ENCODE assay signal across 4 cellular contexts in the genomic region with DNA sequence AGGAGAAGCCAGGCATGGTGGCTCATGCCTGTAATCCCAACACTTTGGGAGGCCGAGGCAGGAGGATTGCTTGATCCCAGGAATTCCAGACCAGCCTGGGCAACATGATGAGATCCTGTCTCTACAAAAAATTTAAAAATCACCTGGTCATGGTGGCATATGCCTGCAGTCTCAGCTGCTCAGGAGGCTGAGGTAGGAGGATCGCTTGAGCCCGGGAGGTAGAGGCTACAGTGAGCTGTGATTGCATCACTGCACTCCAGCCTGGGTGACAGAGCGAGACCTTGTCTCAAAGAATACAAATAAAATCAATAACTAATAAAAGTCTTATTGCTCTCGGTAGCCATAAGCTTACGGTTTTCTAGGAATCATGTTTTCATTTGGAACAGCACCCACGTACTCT. TPM values are rescaled to one million over a fixed set of nuclear protein-coding genes. Genes with fewer than 3 reads are reported as not detected.
DNase-seq lines count a peak whose midpoint lies in the region; ATAC-seq, FAIRE-seq and TF ChIP-seq lines count a peak whose summit lies in the region.
"Not testable (repeated sequence)": the region's sequence is repeated elsewhere in the genome, so short reads cannot be mapped to it uniquely, and the experiment has no call there.

No MANE protein-coding gene starts in this region.

- H3K9ac ChIP-seq in IMR-90 (ENCODE audit: low read depth, low read length); K562 (ENCODE audit: insufficient read depth in 1 of 2, low read depth in 2 of 2, low read length in 2 of 2); HepG2 (ENCODE audit: insufficient read depth, low read depth, low read length): not testable (repeated sequence)

- intact Hi-C loops in IMR-90 (cut with micrococcal nuclease); K562 (cut with micrococcal nuclease); HepG2 (cut with micrococcal nuclease; ENCODE audit: unreplicated experiment): not testable (repeated sequence)

- not testable (repeated sequence) for H3K4me1 ChIP-seq in IMR-90 (ENCODE audit: control insufficient read depth, insufficient read depth, low read length); K562 (replicated peaks in 1 of 2; ENCODE audit: control insufficient read depth in 2 of 2, insufficient read depth in 2 of 2, low read length in 2 of 2); HepG2 (ENCODE audit: insufficient read depth, low read length)

- not testable (repeated sequence) for H3K36me3 ChIP-seq in IMR-90 (ENCODE audit: control insufficient read depth, insufficient read depth, low read length); K562 (ENCODE audit: control insufficient read depth, insufficient read depth, low read length); HepG2 (replicated peaks in 1 of 2; ENCODE audit: control insufficient read depth in 1 of 2, insufficient read depth in 2 of 2, low read length in 2 of 2)

- not testable (repeated sequence) for H4K91ac ChIP-seq in IMR-90 (ENCODE audit: insufficient read depth, low read depth, low read length)

- not testable (repeated sequence) for H3K23ac ChIP-seq in IMR-90 (ENCODE audit: low read depth, low read length)

- H4K5ac ChIP-seq in IMR-90 (ENCODE audit: low read depth, low read length): not testable (repeated sequence)

- WGBS in IMR-90 (ENCODE audit: extremely low coverage in 2 of 2, insufficient read length in 1 of 2), 2 experiments: 84% methylated on average over 5 of the region's 7 CpGs; no CpG with 5 or more reads in 1 of the 2 experiments
- WGBS in K562 (ENCODE audit: insufficient coverage, low coverage, missing lambda C conversion rate): 4% methylated on average over 7 of the region's 7 CpGs
- 25% methylated on average over 7 of the region's 7 CpGs for WGBS in HepG2 (ENCODE audit: low lambda C conversion rate)

- not testable (repeated sequence) for H3K79me1 ChIP-seq in IMR-90 (ENCODE audit: low read depth in 1 of 2, low read length in 2 of 2)

- not testable (repeated sequence) for H3K18ac ChIP-seq in IMR-90 (ENCODE audit: low read depth, low read length)

- H3K4ac ChIP-seq in IMR-90 (ENCODE audit: low read depth, low read length): peak overlapping the region; percentile 62

- H2BK15ac ChIP-seq in IMR-90 (ENCODE audit: low read depth, low read length): not testable (repeated sequence)

- H3K4me2 ChIP-seq in IMR-90 (ENCODE audit: low read depth, low read length); K562 (ENCODE audit: insufficient read depth, low read length): not testable (repeated sequence)
- peak overlapping the region; percentile 8; the same call in 1 of the 2 replicates for H3K4me2 ChIP-seq in HepG2 (ENCODE audit: low read depth, low read length)

- DNase-seq in IMR-90; T-helper 17 cell; K562 (ENCODE audit: extremely low read depth in 1 of 4, low spot score in 3 of 4); HepG2 (ENCODE audit: low spot score): not testable (repeated sequence)

- H3K4me1 Mint-ChIP-seq in T-helper 17 cell: not testable (repeated sequence)

- not testable (repeated sequence) for TF ChIP-seq EP300 in K562 (IDR thresholded peaks at IDR 0.05; ENCODE audit: low read length); HepG2 (IDR thresholded peaks at IDR 0.05; ENCODE audit: low read depth in 2 of 2, low read length in 2 of 2); HepG2 (CRISPR knock-in tag; IDR thresholded peaks at IDR 0.05; ENCODE audit: borderline replicate concordance)

- H2AK5ac ChIP-seq in IMR-90 (ENCODE audit: low read depth, low read length): 0 out of 2 replicates have a peak overlapping the region, but pooled peaks have one; percentile 44

- not testable (repeated sequence) for BruUV-seq in IMR-90 (replicated peaks; lab: Mats Ljungman, UMichigan); K562 (replicated peaks; lab: Mats Ljungman, UMichigan); HepG2 (replicated peaks; lab: Mats Ljungman, UMichigan)

- TF ChIP-seq POLR2A in IMR-90 (IDR thresholded peaks at IDR 0.05; ENCODE audit: low read depth, low read length); K562 (conservative IDR thresholded peaks at IDR 0.05); HepG2 (IDR thresholded peaks at IDR 0.05; ENCODE audit: insufficient read depth in 1 of 2, low read depth in 2 of 2, low read length in 2 of 2): not testable (repeated sequence)

- CTCF ChIA-PET in IMR-90 (lab: Yijun Ruan, JAX); K562 (lab: Yijun Ruan, JAX; ENCODE audit: low intra/inter-chr PET ratio); HepG2 (lab: Yijun Ruan, JAX; ENCODE audit: low intra/inter-chr PET ratio, low total read pairs): not testable (repeated sequence)

- not testable (repeated sequence) for H3K27ac ChIP-seq in IMR-90 (ENCODE audit: insufficient read depth, low read length); K562 (ENCODE audit: extremely low read depth, low read depth, low read length); HepG2 (ENCODE audit: extremely low read length, insufficient read depth, low read length)

- POLR2A ChIA-PET in IMR-90 (lab: Charles Lee; ENCODE audit: unreplicated experiment); K562 (lab: Yijun Ruan, JAX); HepG2 (lab: Yijun Ruan, JAX): not testable (repeated sequence)

- H3K79me2 ChIP-seq in K562 (ENCODE audit: control insufficient read depth, insufficient read depth, low read length); HepG2 (ENCODE audit: insufficient read depth, low read length): not testable (repeated sequence)

- dilution Hi-C loops in IMR-90 (cut with HindIII; ENCODE audit: low sequenced_read_pairs, unreplicated experiment): not testable (repeated sequence)

- not testable (repeated sequence) for H2AK9ac ChIP-seq in IMR-90 (replicated peaks; ENCODE audit: low read depth, low read length, poor library complexity)

- not testable (repeated sequence) for H3K9me1 ChIP-seq in IMR-90 (ENCODE audit: insufficient read depth, low read length); K562 (ENCODE audit: control insufficient read depth, insufficient read depth, low read length)

- in situ Hi-C loops in IMR-90 (cut with MboI; ENCODE audit: low sequenced_read_pairs); K562 (cut with MboI); HepG2 (cut with HindIII; ENCODE audit: extremely low pct_ligation_motif_present, low pct_unique_long_range_greater_than_20kb): not testable (repeated sequence)

- not testable (repeated sequence) for H3K27me3 ChIP-seq in IMR-90 (ENCODE audit: control insufficient read depth, insufficient read depth, low read length)
- H3K27me3 ChIP-seq in K562 (ENCODE audit: control insufficient read depth in 2 of 2, insufficient read depth in 2 of 2, low read length in 2 of 2) (peaks cover 29 to 48% of the 10 kb centered on the region in 2 experiments; a peak in 4 of 5 replicates), HepG2 (ENCODE audit: control insufficient read depth in 1 of 2, insufficient read depth in 2 of 2, low read length in 2 of 2) (peaks cover 2 to 21% of the 10 kb centered on the region in 2 experiments; a peak in 3 of 5 replicates)

- not testable (repeated sequence) for H3K36me3 Mint-ChIP-seq in T-helper 17 cell (ENCODE audit: low read depth)

- not testable (repeated sequence) for TF ChIP-seq RAD21 in IMR-90 (IDR thresholded peaks at IDR 0.05; ENCODE audit: low read length); K562 (CRISPR knock-in tag; conservative IDR thresholded peaks at IDR 0.05 in 1 of 2, IDR thresholded peaks at IDR 0.05 in 1 of 2); HepG2 (CRISPR knock-in tag; IDR thresholded peaks at IDR 0.05)

- peaks cover 18% of the 10 kb centered on the region for H3K27me3 Mint-ChIP-seq in T-helper 17 cell

- not testable (repeated sequence) for FAIRE-seq in K562 (lab: Jason Lieb, UNC); HepG2 (lab: Jason Lieb, UNC)

- not testable (repeated sequence) for H4K8ac ChIP-seq in IMR-90 (ENCODE audit: low read depth in 2 of 2, low read length in 2 of 2)

- not testable (repeated sequence) for H2AFZ ChIP-seq in IMR-90 (replicated peaks; ENCODE audit: low read length, poor library complexity); K562 (ENCODE audit: low read depth, low read length); HepG2 (ENCODE audit: low read length)

- peak overlapping the region; percentile 39 for H2BK120ac ChIP-seq in IMR-90 (ENCODE audit: low read depth, low read length)

- not testable (repeated sequence) for H2BK5ac ChIP-seq in IMR-90 (ENCODE audit: low read depth, low read length, poor library complexity, severe bottlenecking)

- peak overlapping the region; percentile 45 for H3K27ac Mint-ChIP-seq in T-helper 17 cell

- not testable (repeated sequence) for H3K14ac ChIP-seq in IMR-90 (replicated peaks; ENCODE audit: low read depth, low read length)

- not testable (repeated sequence) for H3K56ac ChIP-seq in IMR-90 (ENCODE audit: extremely low read depth, insufficient read depth, low read length)

- not testable (repeated sequence) for ATAC-seq in IMR-90 (ENCODE audit: low read depth); T-helper 17 cell; K562; HepG2

- not testable (repeated sequence) for H4K20me1 ChIP-seq in IMR-90 (ENCODE audit: insufficient read depth, low read length); K562 (replicated peaks; ENCODE audit: control insufficient read depth, insufficient read depth, low read length); HepG2 (ENCODE audit: insufficient read depth, low read length)

- H3K9me3 ChIP-seq in IMR-90 (ENCODE audit: control insufficient read depth, insufficient read depth, low read length); T-helper 17 cell (ENCODE audit: control insufficient read depth, low read length, poor library complexity, severe bottlenecking); K562 (replicated peaks; ENCODE audit: control insufficient read depth, insufficient read depth, low read depth, low read length); HepG2 (ENCODE audit: low read length): not testable (repeated sequence)

- TF ChIP-seq CTCF in IMR-90 (conservative IDR thresholded peaks at IDR 0.05; ENCODE audit: low read depth, low read length); K562 (IDR thresholded peaks at IDR 0.05 in 2 of 3, conservative IDR thresholded peaks at IDR 0.05 in 1 of 3; ENCODE audit: insufficient read depth in 2 of 3, low read depth in 1 of 3, low read length in 3 of 3); HepG2 (CRISPR knock-in tag; IDR thresholded peaks at IDR 0.05): not testable (repeated sequence)

- H2BK20ac ChIP-seq in IMR-90 (ENCODE audit: low read depth, low read length): peak overlapping the region; percentile 3; the same call in 1 of the 2 replicates

- not testable (repeated sequence) for H3K4me3 Mint-ChIP-seq in T-helper 17 cell

- not testable (repeated sequence) for H3K4me3 ChIP-seq in IMR-90 (ENCODE audit: insufficient read depth, low read depth, low read length); K562; HepG2 (replicated peaks in 1 of 3; ENCODE audit: insufficient read depth in 1 of 3, low read depth in 2 of 3, low read length in 3 of 3)

RNA-seq across cellular contexts. Expression of a gene that starts 8.3 kb away (rescaled TPM):
- 5.4 and 5.6 TPM in 2 replicates for total RNA-seq in IMR-90 (2012; rRNA removed)
- 12.5 and 13.5 TPM in 2 replicates for polyA plus RNA-seq in IMR-90 (2012; rRNA removed)
- 7.6 and 15.1 TPM in 2 replicates for polyA plus RNA-seq in IMR-90 (2012; cell fraction: cytosol; rRNA removed)
- polyA plus RNA-seq in IMR-90 (2012; cell fraction: nucleus; rRNA removed; ENCODE audit: low replicate concordance): 16.3 and 19.4 TPM in 2 replicates
- total RNA-seq in T-helper 17 cell: 10 to 100 TPM; 11.5 to 12.6 TPM
- total RNA-seq in K562 (2011; cell fraction: chromatin; rRNA removed; ENCODE audit: low replicate concordance): 2.0 and 2.3 TPM in 2 replicates
- total RNA-seq in K562 (2011; cell fraction: nucleolus; rRNA removed): 1.4 and 1.5 TPM in 2 replicates
- total RNA-seq in K562 (2011; cell fraction: nucleoplasm; rRNA removed): 1.1 and 1.2 TPM in 2 replicates
- total RNA-seq in K562 (2014; rRNA removed): 0.05 and 0.61 TPM in 2 replicates
- 0.18 and 0.19 TPM in 2 replicates for total RNA-seq in K562 (2014; rRNA removed; fragmentation: Illumina TruSeq; extraction: Trizol)
- 0.29 and 0.41 TPM in 2 replicates for total RNA-seq in K562 (2015; rRNA removed; fragmentation: Illumina TruSeq; extraction: Trizol)
- total RNA-seq in K562 (2021): 0.27 and 0.31 TPM in 2 replicates
- 0.17 and 0.49 TPM in 2 replicates for polyA plus RNA-seq in K562 (2011; rRNA removed)
- polyA plus RNA-seq in K562 (2011; cell fraction: cytosol; rRNA removed): 0.54 and 0.68 TPM in 2 replicates
- polyA plus RNA-seq in K562 (2011; cell fraction: nucleus; rRNA removed): 1.1 and 1.6 TPM in 2 replicates
- 0.27 and 0.40 TPM in 2 replicates for polyA plus RNA-seq in K562 (2012)
- polyA plus RNA-seq in K562 (2014; fragmentation: Illumina TruSeq; extraction: Trizol): 0.15 and 0.24 TPM in 2 replicates
- polyA plus RNA-seq in K562 (2014; fragmentation: Nextera tagmentation; extraction: Ambion mirVana): under 1 TPM; 0.03 to 0.13 TPM
- polyA plus RNA-seq in K562 (2014; rRNA removed): 0.09 TPM in 2 replicates
- 1.1 and 1.2 TPM in 2 replicates for polyA minus RNA-seq in K562 (2011; rRNA and poly(A)+ RNA removed)
- polyA minus RNA-seq in K562 (2011; cell fraction: cytosol; rRNA and poly(A)+ RNA removed): 1.2 and 1.5 TPM in 2 replicates
- 1.2 and 1.9 TPM in 2 replicates for polyA minus RNA-seq in K562 (2011; cell fraction: nucleus; rRNA and poly(A)+ RNA removed)
- 9.6 and 11.2 TPM in 2 replicates for total RNA-seq in HepG2 (2016; rRNA removed; fragmentation: Illumina TruSeq; extraction: Trizol)
- 6.9 and 7.1 TPM in 2 replicates for total RNA-seq in HepG2 (2016; cell fraction: cytosol; rRNA removed; fragmentation: Illumina TruSeq; extraction: Trizol; ENCODE audit: low read depth)
- 7.0 and 12.1 TPM in 2 replicates for total RNA-seq in HepG2 (2016; cell fraction: insoluble cytoplasmic fraction; rRNA removed; fragmentation: Illumina TruSeq; extraction: Trizol)
- total RNA-seq in HepG2 (2016; cell fraction: membrane; rRNA removed; fragmentation: Illumina TruSeq; extraction: Trizol): 4.4 and 4.6 TPM in 2 replicates
- 15.9 and 17.5 TPM in 2 replicates for total RNA-seq in HepG2 (2016; cell fraction: nucleus; rRNA removed; fragmentation: Illumina TruSeq; extraction: Trizol)
- 13.6 and 13.9 TPM in 2 replicates for polyA plus RNA-seq in HepG2 (2011; rRNA removed)
- 15.9 and 17.7 TPM in 2 replicates for polyA plus RNA-seq in HepG2 (2011; cell fraction: cytosol; rRNA removed)
- 26.9 and 30.6 TPM in 2 replicates for polyA plus RNA-seq in HepG2 (2011; cell fraction: nucleus; rRNA removed)
- polyA plus RNA-seq in HepG2 (2012): 15.9 and 19.6 TPM in 2 replicates
- 0.63 and 1.1 TPM in 2 replicates for polyA plus RNA-seq in HepG2 (2016; cell fraction: cytosol; fragmentation: Illumina TruSeq; extraction: Trizol; ENCODE audit: low read depth)
- 5.6 and 8.0 TPM in 2 replicates for polyA plus RNA-seq in HepG2 (2016; cell fraction: insoluble cytoplasmic fraction; fragmentation: Illumina TruSeq; extraction: Trizol; ENCODE audit: low read depth)
- 2.0 and 2.1 TPM in 2 replicates for polyA plus RNA-seq in HepG2 (2016; cell fraction: membrane; fragmentation: Illumina TruSeq; extraction: Trizol; ENCODE audit: low read depth)
- 16.3 and 17.4 TPM in 2 replicates for polyA plus RNA-seq in HepG2 (2016; cell fraction: nucleus; fragmentation: Illumina TruSeq; extraction: Trizol; ENCODE audit: insufficient read depth, low read depth)
- polyA minus RNA-seq in HepG2 (2011; rRNA and poly(A)+ RNA removed; ENCODE audit: low replicate concordance): 21.8 and 108 TPM in 2 replicates
- polyA minus RNA-seq in HepG2 (2011; cell fraction: cytosol; rRNA and poly(A)+ RNA removed): 53.6 and 62.1 TPM in 2 replicates
- 33.7 and 36.4 TPM in 2 replicates for polyA minus RNA-seq in HepG2 (2011; cell fraction: nucleus; rRNA and poly(A)+ RNA removed)
